11 cellular contexts compared by ENCODE assay signal in genomic region chr5:33310471-33310870, GRCh38.
DNase-seq lines count a peak whose midpoint lies in the region; ATAC-seq and TF ChIP-seq lines count a peak whose summit lies in the region.
"Had no signal": no experiment of that assay in that cellular context is flagged by ENCODE, and none has a peak within 500 bp of the region (broad histone marks: within the 10 kb centered on the region; RNA-seq: fewer than 3 reads in every experiment).

No MANE protein-coding gene starts in this region.

- H3K27me3 ChIP-seq in ACC112 (ENCODE audit: insufficient read depth, low read length) (no peaks in the 10 kb centered on the region), brain microvascular endothelial cell (replicated peaks) (no peaks in the 10 kb centered on the region), hepatocyte (no peaks in the 10 kb centered on the region), suprapubic skin (no peaks in the 10 kb centered on the region), gastrocnemius medialis (no peaks in the 10 kb centered on the region)

- H3K4me3 ChIP-seq in ACC112 (ENCODE audit: low read depth, low read length): no peak overlapping the region
- H3K4me3 ChIP-seq in brain microvascular endothelial cell (ENCODE audit: low read depth, low read length): no peak overlapping the region
- no peak overlapping the region for H3K4me3 ChIP-seq in hepatocyte
- H3K4me3 ChIP-seq in suprapubic skin: no peak overlapping the region
- H3K4me3 ChIP-seq in gastrocnemius medialis: no peak overlapping the region

- ATAC-seq in gastrocnemius medialis: no peak

- no peak overlapping the region for H2AFZ ChIP-seq in ACC112 (ENCODE audit: low read length, unreplicated experiment)
- H2AFZ ChIP-seq in hepatocyte: no peak overlapping the region

- DNase-seq in HS-5 (ENCODE audit: low read depth): peak; percentile 89
- no peak for DNase-seq in brain microvascular endothelial cell
- DNase-seq in hepatocyte (ENCODE audit: low spot score): no peak
- DNase-seq in suprapubic skin (ENCODE audit: low spot score in 2 of 2): no peak
- DNase-seq in nucleus accumbens (lab: John Stamatoyannopoulos, UW): no peak
- no peak for DNase-seq in gastrocnemius medialis
- no peak for DNase-seq in stimulated activated CD4-positive, alpha-beta T cell treated with anti-CD3 and anti-CD28 coated beads, Interleukin-2, amount 100 ng/mL, for 24 hours
- DNase-seq: activated B cell treated with CpG ODN at 0.5 μM for 24 hours; activated naive CD4-positive, alpha-beta T cell treated with anti-CD3 and anti-CD28 coated beads, Interleukin-2, amount 50 U/mL, for 16 hours; NCI-H2227 treated with DMSO at 0.1 percent for 48 hours had no signal

- intact Hi-C loops in gastrocnemius medialis (cut with DNase I; ENCODE audit: low total_unique reads): no loop called here

- no peak overlapping the region for H3K4me2 ChIP-seq in hepatocyte

- H3K27ac ChIP-seq in ACC112 (ENCODE audit: low read depth, low read length) (peak overlapping the region; percentile 100), brain microvascular endothelial cell (peak overlapping the region; percentile 97), hepatocyte (peak overlapping the region; percentile 32), suprapubic skin (no peak overlapping the region), gastrocnemius medialis (no peak overlapping the region)

- H3K79me2 ChIP-seq in ACC112 (ENCODE audit: control insufficient read depth, insufficient read depth, low read length, unreplicated experiment) (no peaks in the 10 kb centered on the region), hepatocyte (no peaks in the 10 kb centered on the region)

- peaks cover 68% of the 10 kb centered on the region for H3K4me1 ChIP-seq in ACC112 (ENCODE audit: control insufficient read depth, insufficient read depth, low read length, unreplicated experiment)
- H3K4me1 ChIP-seq in hepatocyte (ENCODE audit: insufficient read depth): peaks cover 26% of the 10 kb centered on the region
- H3K4me1 ChIP-seq in suprapubic skin: no peaks in the 10 kb centered on the region
- no peaks in the 10 kb centered on the region for H3K4me1 ChIP-seq in gastrocnemius medialis

- TF ChIP-seq POLR2A in suprapubic skin (IDR thresholded peaks at IDR 0.05) (no peak), gastrocnemius medialis (IDR thresholded peaks at IDR 0.05) (no peak)

- H3K36me3 ChIP-seq in ACC112 (ENCODE audit: insufficient read depth, low read length): peaks cover 4% of the 10 kb centered on the region; the same call in 1 of the 2 replicates
- H3K36me3 ChIP-seq in brain microvascular endothelial cell (replicated peaks): no peaks in the 10 kb centered on the region
- H3K36me3 ChIP-seq in hepatocyte (replicated peaks; ENCODE audit: insufficient read depth, low read depth): no peaks in the 10 kb centered on the region
- H3K36me3 ChIP-seq in suprapubic skin: no peaks in the 10 kb centered on the region
- no peaks in the 10 kb centered on the region for H3K36me3 ChIP-seq in gastrocnemius medialis

- H4K20me1 ChIP-seq in hepatocyte (ENCODE audit: insufficient read depth, poor library complexity, severe bottlenecking): no peaks in the 10 kb centered on the region

- H3K9me3 ChIP-seq in hepatocyte (ENCODE audit: low read depth) (no peaks in the 10 kb centered on the region), suprapubic skin (peaks cover 4% of the 10 kb centered on the region), gastrocnemius medialis (no peaks in the 10 kb centered on the region)

- H3K9me2 ChIP-seq in hepatocyte (replicated peaks; ENCODE audit: insufficient read depth): no peaks in the 10 kb centered on the region

- 91% methylated on average over 1 of the region's 1 CpG for WGBS in hepatocyte (ENCODE audit: low lambda C conversion rate, missing lambda C conversion rate)
- WGBS in suprapubic skin: 86% methylated on average over 1 of the region's 1 CpG

- no peak for TF ChIP-seq CTCF in brain microvascular endothelial cell (IDR thresholded peaks at IDR 0.05; ENCODE audit: low read depth, low read length, missing control alignments)
- TF ChIP-seq CTCF in hepatocyte (IDR thresholded peaks at IDR 0.05; ENCODE audit: poor library complexity): no peak
- no peak for TF ChIP-seq CTCF in suprapubic skin (IDR thresholded peaks at IDR 0.05)
- no peak for TF ChIP-seq CTCF in gastrocnemius medialis (IDR thresholded peaks at IDR 0.05 in 4 of 5, conservative IDR thresholded peaks at IDR 0.05 in 1 of 5)

- no peak for TF ChIP-seq EP300 in suprapubic skin (IDR thresholded peaks at IDR 0.05)

- in situ Hi-C loops in brain microvascular endothelial cell (cut with HindIII; ENCODE audit: low pct_ligation_motif_present, low sequenced_read_pairs): no loop called here
- in situ Hi-C loops in gastrocnemius medialis (cut with MboI; ENCODE audit: low sequenced_read_pairs in 4 of 4): no loop called here

Comparison
In these comparisons a context has a peak if more than half of its experiments do, and no peak if none do; other contexts are left out.
1. H3K27ac ChIP-seq: peak in ACC112 (single experiment), brain microvascular endothelial cell (single experiment) and hepatocyte (single experiment); none in suprapubic skin (single experiment) and gastrocnemius medialis (0 of 4).